19 cellular contexts compared by ENCODE assay signal in genomic region chr12:78187741-78188140, GRCh38.
DNase-seq lines count a peak whose midpoint lies in the region; ATAC-seq and TF ChIP-seq lines count a peak whose summit lies in the region.
"Had no signal": no experiment of that assay in that cellular context is flagged by ENCODE, and none has a peak within 500 bp of the region (broad histone marks: within the 10 kb centered on the region; RNA-seq: fewer than 3 reads in every experiment).

No MANE protein-coding gene starts in this region.

- H3K4me2 ChIP-seq in IMR-90 (ENCODE audit: low read depth, low read length): no peak overlapping the region
- no peak overlapping the region for H3K4me2 ChIP-seq in mesendoderm (ENCODE audit: low read length)
- H3K4me2 ChIP-seq: BLaER1 had no signal

- H2BK15ac ChIP-seq in IMR-90 (ENCODE audit: low read depth, low read length): no peak overlapping the region
- H2BK15ac ChIP-seq in mesendoderm (replicated peaks; ENCODE audit: low read depth): no peak overlapping the region

- TF ChIP-seq POLR2A in IMR-90 (IDR thresholded peaks at IDR 0.05; ENCODE audit: low read depth, low read length): no peak

- H2AK9ac ChIP-seq in IMR-90 (replicated peaks; ENCODE audit: low read depth, low read length, poor library complexity): no peak overlapping the region

- dilution Hi-C loops in IMR-90 (cut with HindIII; ENCODE audit: low sequenced_read_pairs, unreplicated experiment): no loop called here

- no TSS peak for BruUV-seq in IMR-90 (replicated peaks; lab: Mats Ljungman, UMichigan)

- DNase-seq in IMR-90 (no peak), chondrocyte (ENCODE audit: low spot score) (no peak), mesendoderm (peak; percentile 3), DMS53 treated with DMSO at 0.1 percent for 48 hours (lab: John Stamatoyannopoulos, UW; ENCODE audit: unreplicated experiment) (no peak), foreskin fibroblast (no peak)
- DNase-seq: Caco-2; CD4-positive, CD25-positive, alpha-beta regulatory T cell; CD8-positive, alpha-beta T cell; DMS153; DMS79; EL; GDM1; H7 had no signal

- H3K4me3 ChIP-seq in IMR-90 (ENCODE audit: insufficient read depth, low read depth, low read length) (no peak overlapping the region), mesendoderm (ENCODE audit: low read length) (no peak overlapping the region), foreskin fibroblast (ENCODE audit: low read depth in 1 of 2, low read length in 2 of 2) (no peak overlapping the region)
- H3K4me3 ChIP-seq: BLaER1, GM12878 had no signal

- no peak for TF ChIP-seq RAD21 in IMR-90 (IDR thresholded peaks at IDR 0.05; ENCODE audit: low read length)

- CTCF ChIA-PET in IMR-90 (lab: Yijun Ruan, JAX): no interaction called here

- no peak overlapping the region for H3K27ac ChIP-seq in IMR-90 (ENCODE audit: insufficient read depth, low read length)
- H3K27ac ChIP-seq in mesendoderm (ENCODE audit: low read depth, low read length): no peak overlapping the region
- H3K27ac ChIP-seq: BLaER1, C4-2B had no signal

- no peaks in the 10 kb centered on the region for H3K9me1 ChIP-seq in IMR-90 (ENCODE audit: insufficient read depth, low read length)

- ATAC-seq in IMR-90 (ENCODE audit: low read depth) (no peak), GM21529 (IDR thresholded peaks at IDR 0.05; ENCODE audit: unreplicated experiment) (no peak)
- ATAC-seq: CD8-positive, alpha-beta T cell; GM12878; HCT116 had no signal

- peaks cover 2% of the 10 kb centered on the region; the same call in 1 of the 2 replicates for H3K36me3 ChIP-seq in IMR-90 (ENCODE audit: control insufficient read depth, insufficient read depth, low read length)
- no peaks in the 10 kb centered on the region for H3K36me3 ChIP-seq in mesendoderm (ENCODE audit: control insufficient read depth, insufficient read depth, low read length)
- H3K36me3 ChIP-seq: BLaER1 had no signal

- H3K9ac ChIP-seq in IMR-90 (ENCODE audit: low read depth, low read length) (no peak overlapping the region), mesendoderm (ENCODE audit: low read length) (no peak overlapping the region)
- H3K9ac ChIP-seq: BLaER1 had no signal

- H2BK20ac ChIP-seq in IMR-90 (ENCODE audit: low read depth, low read length): no peak overlapping the region

- no CpG with 5 or more reads among the region's 2 CpGs for WGBS in IMR-90 (ENCODE audit: extremely low coverage in 2 of 2, insufficient read length in 1 of 2), 2 experiments
- no CpG with 5 or more reads among the region's 2 CpGs for WGBS in mesendoderm (ENCODE audit: extremely low coverage, insufficient coverage, low lambda C conversion rate)

- H3K4me3 Mint-ChIP-seq in chondrocyte (ENCODE audit: unreplicated experiment): no peak overlapping the region
- H3K4me3 Mint-ChIP-seq: B cell; CD4-positive, CD25-positive, alpha-beta regulatory T cell; CD8-positive, alpha-beta T cell had no signal

- no peak overlapping the region; the same call in 1 of the 2 replicates for H4K5ac ChIP-seq in IMR-90 (ENCODE audit: low read depth, low read length)
- no peak overlapping the region for H4K5ac ChIP-seq in mesendoderm (ENCODE audit: low read length)

- H3K56ac ChIP-seq in IMR-90 (ENCODE audit: extremely low read depth, insufficient read depth, low read length): no peak overlapping the region
- H3K56ac ChIP-seq in mesendoderm (ENCODE audit: low read length): no peak overlapping the region

- H3K79me1 ChIP-seq in IMR-90 (ENCODE audit: low read depth in 1 of 2, low read length in 2 of 2) (peaks cover 0 to 7% of the 10 kb centered on the region in 2 experiments; a peak in 1 of 4 replicates), mesendoderm (ENCODE audit: low read length) (no peaks in the 10 kb centered on the region)

- POLR2A ChIA-PET in IMR-90 (lab: Charles Lee; ENCODE audit: unreplicated experiment): no interaction called here

- no peaks in the 10 kb centered on the region for H3K27me3 Mint-ChIP-seq in chondrocyte (ENCODE audit: low read depth)
- H3K27me3 Mint-ChIP-seq: B cell; CD4-positive, CD25-positive, alpha-beta regulatory T cell had no signal

- H2BK120ac ChIP-seq in IMR-90 (ENCODE audit: low read depth, low read length): no peak overlapping the region
- no peak overlapping the region for H2BK120ac ChIP-seq in mesendoderm (ENCODE audit: low read depth, low read length)

- H3K4me1 Mint-ChIP-seq in chondrocyte (ENCODE audit: low read depth): peaks cover 7% of the 10 kb centered on the region
- H3K4me1 Mint-ChIP-seq: B cell; CD4-positive, CD25-positive, alpha-beta regulatory T cell had no signal

- no peak overlapping the region for H3K23ac ChIP-seq in IMR-90 (ENCODE audit: low read depth, low read length)
- no peak overlapping the region for H3K23ac ChIP-seq in mesendoderm (ENCODE audit: low read length)

- H3K4me1 ChIP-seq in IMR-90 (ENCODE audit: control insufficient read depth, insufficient read depth, low read length) (peaks cover 7% of the 10 kb centered on the region; the same call in 1 of the 2 replicates), mesendoderm (ENCODE audit: control insufficient read depth, low read depth, low read length) (no peaks in the 10 kb centered on the region)
- H3K4me1 ChIP-seq: BLaER1, Caco-2 had no signal

- no peak overlapping the region; a peak in 1 of 4 replicates for H4K8ac ChIP-seq in IMR-90 (ENCODE audit: low read depth in 2 of 2, low read length in 2 of 2)
- no peak overlapping the region for H4K8ac ChIP-seq in mesendoderm (ENCODE audit: low read depth, low read length)

- H3K4ac ChIP-seq in IMR-90 (ENCODE audit: low read depth, low read length) (no peak overlapping the region), mesendoderm (ENCODE audit: low read depth, low read length) (no peak overlapping the region)

- in situ Hi-C loops in IMR-90 (cut with MboI; ENCODE audit: low sequenced_read_pairs): loop anchor here (10.0 to 25.0 kb wide), 2 partner anchors 987 to 1175 kb away; no protein-coding TSS in a partner anchor

- H3K18ac ChIP-seq in IMR-90 (ENCODE audit: low read depth, low read length) (peak overlapping the region; percentile 35; the same call in 1 of the 2 replicates), mesendoderm (ENCODE audit: low read length) (no peak overlapping the region)

- H4K20me1 ChIP-seq in IMR-90 (ENCODE audit: insufficient read depth, low read length): no peaks in the 10 kb centered on the region
- H4K20me1 ChIP-seq: BLaER1 had no signal

- peaks cover 15% of the 10 kb centered on the region for H3K36me3 Mint-ChIP-seq in chondrocyte (ENCODE audit: low read depth)
- H3K36me3 Mint-ChIP-seq: CD4-positive, CD25-positive, alpha-beta regulatory T cell; CD8-positive, alpha-beta T cell had no signal

- no peaks in the 10 kb centered on the region for H3K9me3 Mint-ChIP-seq in chondrocyte (ENCODE audit: low read depth)

- no peak overlapping the region for H4K91ac ChIP-seq in IMR-90 (ENCODE audit: insufficient read depth, low read depth, low read length)

- H3K14ac ChIP-seq in IMR-90 (replicated peaks; ENCODE audit: low read depth, low read length): no peak overlapping the region

- TF ChIP-seq CTCF in IMR-90 (conservative IDR thresholded peaks at IDR 0.05; ENCODE audit: low read depth, low read length) (no peak), chondrocyte (IDR thresholded peaks at IDR 0.05) (no peak), foreskin fibroblast (IDR thresholded peaks at IDR 0.05; ENCODE audit: low read depth, low read length) (no peak)

- no peaks in the 10 kb centered on the region for H3K79me2 ChIP-seq in mesendoderm (ENCODE audit: control insufficient read depth, insufficient read depth, low read length)

- H2AK5ac ChIP-seq in IMR-90 (ENCODE audit: low read depth, low read length): no peak overlapping the region
- H2AK5ac ChIP-seq in mesendoderm (ENCODE audit: low read length): no peak overlapping the region

- peak overlapping the region; percentile 30 for H3K27ac Mint-ChIP-seq in chondrocyte (ENCODE audit: unreplicated experiment)
- H3K27ac Mint-ChIP-seq: B cell; CD4-positive, CD25-positive, alpha-beta regulatory T cell; CD8-positive, alpha-beta T cell had no signal

- intact Hi-C loops in IMR-90 (cut with micrococcal nuclease): loop anchor here (10.0 kb wide), 4 partner anchors 237 to 1187 kb away; partner anchors contain the start of gene SYT1

- H2BK5ac ChIP-seq in IMR-90 (ENCODE audit: low read depth, low read length, poor library complexity, severe bottlenecking) (peak overlapping the region; percentile 53), mesendoderm (ENCODE audit: low read length) (no peak overlapping the region)

- H3K27me3 ChIP-seq in IMR-90 (ENCODE audit: control insufficient read depth, insufficient read depth, low read length): no peaks in the 10 kb centered on the region
- H3K27me3 ChIP-seq in mesendoderm (ENCODE audit: insufficient read depth, low read length, poor library complexity): no peaks in the 10 kb centered on the region
- H3K27me3 ChIP-seq: BLaER1 had no signal

- H3K9me3 ChIP-seq in IMR-90 (ENCODE audit: control insufficient read depth, insufficient read depth, low read length): no peaks in the 10 kb centered on the region
- H3K9me3 ChIP-seq: BLaER1, Caco-2 had no signal

- H2AFZ ChIP-seq in IMR-90 (replicated peaks; ENCODE audit: low read length, poor library complexity): no peak overlapping the region

TF ChIP-seq in IMR-90, 13 proteins besides CTCF, POLR2A, EP300 and RAD21 (continues in another document):
- TF ChIP-seq SMC3 (IDR thresholded peaks at IDR 0.05; ENCODE audit: low read depth, low read length): no peak
- no peak for TF ChIP-seq MAZ (IDR thresholded peaks at IDR 0.05; ENCODE audit: borderline replicate concordance, low read depth, low read length)
- TF ChIP-seq NFE2L2 (IDR thresholded peaks at IDR 0.05; ENCODE audit: low read depth, low read length): no peak
- TF ChIP-seq BHLHE40 (IDR thresholded peaks at IDR 0.05; ENCODE audit: low read depth, low read length): no peak
- TF ChIP-seq ELK1 (IDR thresholded peaks at IDR 0.05; ENCODE audit: borderline replicate concordance, low read depth, low read length): no peak
- TF ChIP-seq MXI1 (IDR thresholded peaks at IDR 0.05; ENCODE audit: borderline replicate concordance, low read depth, low read length): no peak
- TF ChIP-seq CEBPB (IDR thresholded peaks at IDR 0.05; ENCODE audit: low read depth, low read length): no peak
